In the genomic region with DNA sequence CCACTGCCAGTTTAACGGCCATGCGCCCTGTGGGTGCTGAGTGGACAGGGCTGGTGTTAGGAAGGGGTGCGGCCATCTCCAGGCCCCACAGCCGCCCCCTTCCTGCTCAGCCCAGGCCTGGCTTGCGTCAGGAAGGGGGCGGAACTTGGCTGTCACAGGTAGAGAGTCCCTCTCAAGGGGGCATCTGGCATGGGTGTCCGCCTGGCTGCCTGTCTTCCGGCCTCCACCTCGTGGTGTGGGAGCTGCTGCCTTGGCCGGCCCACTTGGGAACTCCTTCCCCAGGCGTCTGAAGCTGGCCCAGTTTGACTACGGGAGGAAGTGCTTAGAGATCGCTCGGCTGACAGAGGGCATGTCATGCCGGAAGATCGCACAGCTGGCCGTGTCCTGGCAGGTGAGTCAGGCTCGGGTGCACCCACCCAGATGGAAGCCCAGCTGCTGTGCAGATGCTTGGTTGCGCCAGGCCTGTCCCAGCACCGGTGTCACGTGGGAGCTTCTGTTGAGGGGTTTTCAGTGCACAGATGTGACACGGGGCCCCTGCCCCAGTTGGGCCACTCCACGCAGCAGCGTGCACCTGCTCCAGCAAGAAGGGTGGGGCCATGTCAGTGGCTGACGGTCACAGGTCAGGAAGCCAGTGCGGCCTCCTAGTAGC, we compare ENCODE assay signal across 10 cellular contexts. TPM values are rescaled to one million over a fixed set of nuclear protein-coding genes. Genes with fewer than 3 reads are reported as not detected.
DNase-seq lines count a peak whose midpoint lies in the region; ATAC-seq and TF ChIP-seq lines count a peak whose summit lies in the region.
"Had no signal": no experiment of that assay in that cellular context is flagged by ENCODE, and none has a peak within 500 bp of the region (broad histone marks: within the 10 kb centered on the region; RNA-seq: fewer than 3 reads in every experiment).

No MANE protein-coding gene starts in this region.

- H3K27ac ChIP-seq in CD4-positive, CD25-positive, alpha-beta regulatory T cell (ENCODE audit: insufficient read depth, low read length, poor library complexity, severe bottlenecking): peak overlapping the region; percentile 14
- H3K27ac ChIP-seq: neutrophil had no signal

- intact Hi-C loops in activated B cell treated with CpG ODN at 0.5 μM for 24 hours (cut with micrococcal nuclease): no loop called here

- peak overlapping the region in 3 of 4 donors; percentile 32 to 71 (median 61) for H3K4me3 Mint-ChIP-seq in CD4-positive, CD25-positive, alpha-beta regulatory T cell
- peak overlapping the region; percentile 53 for H3K4me3 Mint-ChIP-seq in activated B cell treated with CpG ODN at 0.5 μM for 24 hours

- no peaks in the 10 kb centered on the region for H3K36me3 ChIP-seq in CD4-positive, CD25-positive, alpha-beta regulatory T cell (ENCODE audit: control insufficient read depth, insufficient read depth, low read length)
- H3K36me3 ChIP-seq: neutrophil had no signal

- POLR2A ChIA-PET in activated B cell treated with CpG ODN at 0.5 μM for 24 hours (lab: Charles Lee): interaction anchor here (0.6 kb wide), 1 partner anchor 446 kb away, joined by 8 read pairs; no protein-coding TSS in a partner anchor

- peak; percentile 34 to 48 for ATAC-seq in CD4-positive, CD25-positive, alpha-beta regulatory T cell (ENCODE audit: low read depth in 2 of 2)
- ATAC-seq in activated B cell treated with CpG ODN at 0.5 μM for 24 hours (ENCODE audit: low read depth): peak; percentile 71
- no peak for ATAC-seq in GM21423 (IDR thresholded peaks at IDR 0.05; ENCODE audit: unreplicated experiment)

- peaks cover 5% of the 10 kb centered on the region for H3K4me1 ChIP-seq in CD4-positive, CD25-positive, alpha-beta regulatory T cell (ENCODE audit: control insufficient read depth, insufficient read depth, low read length, poor library complexity, severe bottlenecking)

- H3K36me3 Mint-ChIP-seq in CD4-positive, CD25-positive, alpha-beta regulatory T cell: no peaks in the 10 kb centered on the region
- no peaks in the 10 kb centered on the region for H3K36me3 Mint-ChIP-seq in activated B cell treated with CpG ODN at 0.5 μM for 24 hours (ENCODE audit: low read depth)

- H3K4me1 Mint-ChIP-seq in CD4-positive, CD25-positive, alpha-beta regulatory T cell: peaks cover 0 to 3% (median 0%) of the 10 kb centered on the region in 4 donors
- H3K4me1 Mint-ChIP-seq in activated B cell treated with CpG ODN at 0.5 μM for 24 hours: peaks cover 3% of the 10 kb centered on the region

- H3K27ac Mint-ChIP-seq in CD4-positive, CD25-positive, alpha-beta regulatory T cell: peak overlapping the region in 1 of 3 donors; percentile 32
- H3K27ac Mint-ChIP-seq in activated B cell treated with CpG ODN at 0.5 μM for 24 hours: no peak overlapping the region

- in situ Hi-C loops in GM13977 (cut with MboI; ENCODE audit: low pct_unique_long_range_greater_than_20kb, low sequenced_read_pairs, unreplicated experiment): no loop called here

- CTCF ChIA-PET in activated B cell treated with CpG ODN at 0.5 μM for 24 hours (lab: Charles Lee): no interaction called here

- no peak overlapping the region for H3K4me3 ChIP-seq in CD4-positive, CD25-positive, alpha-beta regulatory T cell (ENCODE audit: low read depth, low read length)

- no peaks in the 10 kb centered on the region for H3K9me3 Mint-ChIP-seq in CD4-positive, CD25-positive, alpha-beta regulatory T cell
- peaks cover 3% of the 10 kb centered on the region for H3K9me3 Mint-ChIP-seq in activated B cell treated with CpG ODN at 0.5 μM for 24 hours

- H3K9me3 ChIP-seq in CD4-positive, CD25-positive, alpha-beta regulatory T cell (ENCODE audit: control insufficient read depth in 2 of 2, low read length in 2 of 2): no peaks in the 10 kb centered on the region
- H3K9me3 ChIP-seq: neutrophil had no signal

- TF ChIP-seq CTCF in activated B cell treated with CpG ODN at 0.5 μM for 24 hours (IDR thresholded peaks at IDR 0.05): no peak
- no peak for TF ChIP-seq CTCF in GM13977 (IDR thresholded peaks at IDR 0.05; ENCODE audit: extremely low read depth, insufficient read depth, missing control alignments)

- H3K27me3 Mint-ChIP-seq in CD4-positive, CD25-positive, alpha-beta regulatory T cell: no peaks in the 10 kb centered on the region
- H3K27me3 Mint-ChIP-seq in activated B cell treated with CpG ODN at 0.5 μM for 24 hours: peaks cover 4% of the 10 kb centered on the region

- peak in 1 of 3 donors; percentile 48 for DNase-seq in CD4-positive, CD25-positive, alpha-beta regulatory T cell
- DNase-seq in HCEC 1CT: peak; percentile 34
- no peak for DNase-seq in activated B cell treated with CpG ODN at 0.5 μM for 24 hours
- DNase-seq in kidney tubule cell (ENCODE audit: low spot score): peak; percentile 94
- no peak for DNase-seq in GM13977 (ENCODE audit: low spot score)
- DNase-seq in SW 1271 (lab: John Stamatoyannopoulos, UW): no peak
- DNase-seq in inferior parietal cortex (ENCODE audit: extremely low spot score): no peak
- DNase-seq: NCI-H2227 treated with DMSO at 0.1 percent for 48 hours had no signal

- no peaks in the 10 kb centered on the region for H3K27me3 ChIP-seq in CD4-positive, CD25-positive, alpha-beta regulatory T cell (ENCODE audit: control insufficient read depth, insufficient read depth, low read length)

RNA-seq across cellular contexts. Expression of a gene that starts 9.1 kb away (rescaled TPM):
- 39.4 TPM for total RNA-seq in CD4-positive, CD25-positive, alpha-beta regulatory T cell
- 1 to 10 TPM; 2.3 to 5.2 (median 3.0) TPM for polyA plus RNA-seq in CD4-positive, CD25-positive, alpha-beta regulatory T cell
- total RNA-seq in activated B cell treated with CpG ODN at 0.5 μM for 24 hours: 47.4 and 49.5 TPM in 2 replicates

RNA-seq across cellular contexts. Expression of a gene that starts 13.0 kb away (rescaled TPM):
- 3.4 TPM for total RNA-seq in CD4-positive, CD25-positive, alpha-beta regulatory T cell
- polyA plus RNA-seq in CD4-positive, CD25-positive, alpha-beta regulatory T cell: 1 to 10 TPM in 3 of 4 donors, under 1 TPM in 1; 0.65 to 4.2 (median 2.3) TPM
- 0.58 and 0.86 TPM in 2 replicates for total RNA-seq in activated B cell treated with CpG ODN at 0.5 μM for 24 hours

RNA-seq across cellular contexts. Expression of a gene that starts 27.0 kb away (rescaled TPM):
- not detected for total RNA-seq in CD4-positive, CD25-positive, alpha-beta regulatory T cell
- not detected for polyA plus RNA-seq in CD4-positive, CD25-positive, alpha-beta regulatory T cell
- not detected in 2 replicates for total RNA-seq in activated B cell treated with CpG ODN at 0.5 μM for 24 hours

RNA-seq across cellular contexts. Expression of a gene that starts 41.4 kb away (rescaled TPM):
- not detected for total RNA-seq in CD4-positive, CD25-positive, alpha-beta regulatory T cell
- polyA plus RNA-seq in CD4-positive, CD25-positive, alpha-beta regulatory T cell: under 1 TPM in 1 of 4 donors, not detected in 3; 0.14 TPM
- total RNA-seq in activated B cell treated with CpG ODN at 0.5 μM for 24 hours: 0.13 TPM in 1 of 2 replicates, not detected in the other

RNA-seq across cellular contexts. Expression of a gene that starts 49.5 kb away (rescaled TPM):
- total RNA-seq in CD4-positive, CD25-positive, alpha-beta regulatory T cell: 20.0 TPM
- 1 to 10 TPM; 6.2 to 8.1 (median 7.5) TPM for polyA plus RNA-seq in CD4-positive, CD25-positive, alpha-beta regulatory T cell
- total RNA-seq in activated B cell treated with CpG ODN at 0.5 μM for 24 hours: 26.1 and 32.4 TPM in 2 replicates

Comparison
In these comparisons a context has a peak if more than half of its experiments do, and no peak if none do; other contexts are left out.
1. DNase-seq: peak in HCEC 1CT (single experiment) and kidney tubule cell (single experiment); none in activated B cell treated with CpG ODN at 0.5 μM for 24 hours (single experiment), GM13977 (single experiment), SW 1271 (0 of 2) and inferior parietal cortex (single experiment).